Comparison of ENCODE assay signal across 15 cellular contexts in genomic region chr6:1378224-1379025, GRCh38. TPM values are rescaled to one million over a fixed set of nuclear protein-coding genes. Genes with fewer than 3 reads are reported as not detected.
DNase-seq lines count a peak whose midpoint lies in the region; ATAC-seq and TF ChIP-seq lines count a peak whose summit lies in the region.
"Had no signal": no experiment of that assay in that cellular context is flagged by ENCODE, and none has a peak within 500 bp of the region (broad histone marks: within the 10 kb centered on the region; RNA-seq: fewer than 3 reads in every experiment).

No MANE protein-coding gene starts in this region.

- H2BK20ac ChIP-seq in H9 (ENCODE audit: low read depth, low read length, poor library complexity, severe bottlenecking) = no peak overlapping the region

- no peak overlapping the region for H4K8ac ChIP-seq in H9 (replicated peaks; ENCODE audit: insufficient read length, low read depth, low read length)

- H2AK5ac ChIP-seq in H9 (ENCODE audit: insufficient read length, low read length) = no peak overlapping the region

- H3K9ac ChIP-seq in H9 (ENCODE audit: extremely low read depth, insufficient read length, low read length) = no peak overlapping the region

- no peak overlapping the region for H3K23ac ChIP-seq in H9 (ENCODE audit: insufficient read length, low read depth, low read length)

- no peaks in the 10 kb centered on the region for H3K9me3 ChIP-seq in H9 (ENCODE audit: control insufficient read depth, low read depth, low read length)
- no peaks in the 10 kb centered on the region for H3K9me3 ChIP-seq in naive thymus-derived CD4-positive, alpha-beta T cell (ENCODE audit: control insufficient read depth in 2 of 3, low read length in 3 of 3)
- no peaks in the 10 kb centered on the region for H3K9me3 ChIP-seq in BE2C
- H3K9me3 ChIP-seq: right atrium auricular region, upper lobe of left lung had no signal

- H3K27me3 Mint-ChIP-seq in H9 (ENCODE audit: low read depth) = peaks cover 97% of the 10 kb centered on the region
- peaks cover 77 to 88% of the 10 kb centered on the region in 2 donors for H3K27me3 Mint-ChIP-seq in effector memory CD8-positive, alpha-beta T cell
- H3K27me3 Mint-ChIP-seq in naive thymus-derived CD4-positive, alpha-beta T cell = peaks cover 61 to 82% (median 66%) of the 10 kb centered on the region in 5 donors

- no peaks in the 10 kb centered on the region for H3K79me2 ChIP-seq in H9 (ENCODE audit: insufficient read depth, low read length)

- no peak overlapping the region for H4K91ac ChIP-seq in H9 (ENCODE audit: insufficient read length, low read depth, low read length)

- H3K4ac ChIP-seq in H9 (ENCODE audit: low read depth, low read length) = no peak overlapping the region

- DNase-seq in AG08396 (ENCODE audit: low spot score) (peak; percentile 54), H9 (no peak), NCI-H2107 treated with DMSO at 0.1 percent for 48 hours (lab: John Stamatoyannopoulos, UW; ENCODE audit: unreplicated experiment) (no peak), NCI-H2171 (lab: John Stamatoyannopoulos, UW) (no peak), NK-92 (lab: John Stamatoyannopoulos, UW; ENCODE audit: unreplicated experiment) (no peak), BE2C (no peak)
- DNase-seq in effector memory CD8-positive, alpha-beta T cell = no peak
- no peak for DNase-seq in naive thymus-derived CD4-positive, alpha-beta T cell
- DNase-seq: activated naive CD4-positive, alpha-beta T cell treated with Interleukin-2 at 50 U/mL for 16 hours; AML-193; NCI-H1436; NCI-H69; SIG-M5 had no signal

- H3K14ac ChIP-seq in H9 (ENCODE audit: insufficient read depth, low read length) = no peak overlapping the region

- no peak overlapping the region for H2BK120ac ChIP-seq in H9 (ENCODE audit: low read depth, low read length, poor library complexity, severe bottlenecking)

- H2AFZ ChIP-seq in H9 (ENCODE audit: low read length) = no peak overlapping the region

- no peak overlapping the region for H3K27ac Mint-ChIP-seq in H9
- no peak overlapping the region for H3K27ac Mint-ChIP-seq in effector memory CD8-positive, alpha-beta T cell
- no peak overlapping the region for H3K27ac Mint-ChIP-seq in naive thymus-derived CD4-positive, alpha-beta T cell

- peak overlapping the region; percentile 32 to 70; a peak in 4 of 5 replicates for H3K4me3 Mint-ChIP-seq in H9
- H3K4me3 Mint-ChIP-seq in effector memory CD8-positive, alpha-beta T cell = peak overlapping the region; percentile 33 to 38
- H3K4me3 Mint-ChIP-seq in naive thymus-derived CD4-positive, alpha-beta T cell = peak overlapping the region in 6 of 10 donors; percentile 25 to 77 (median 61)

- H3K4me1 ChIP-seq in H9 (ENCODE audit: insufficient read depth, low read length) = no peaks in the 10 kb centered on the region
- peaks cover 0 to 16% of the 10 kb centered on the region in 2 donors for H3K4me1 ChIP-seq in naive thymus-derived CD4-positive, alpha-beta T cell (ENCODE audit: control insufficient read depth in 2 of 2, insufficient read depth in 2 of 2, low read length in 2 of 2)
- H3K4me1 ChIP-seq in BE2C = no peaks in the 10 kb centered on the region

- WGBS in H9 (ENCODE audit: extremely low coverage, insufficient read length, low lambda C conversion rate) = no CpG with 5 or more reads among the region's 85 CpGs

- H3K36me3 Mint-ChIP-seq in H9 (ENCODE audit: insufficient read depth in 1 of 3, low read depth in 3 of 3) = no peaks in the 10 kb centered on the region
- no peaks in the 10 kb centered on the region for H3K36me3 Mint-ChIP-seq in effector memory CD8-positive, alpha-beta T cell (ENCODE audit: insufficient read depth)
- peaks cover 0 to 5% (median 4%) of the 10 kb centered on the region in 5 donors for H3K36me3 Mint-ChIP-seq in naive thymus-derived CD4-positive, alpha-beta T cell

- no peak for ATAC-seq in effector memory CD8-positive, alpha-beta T cell (replicated peaks)
- no peak for ATAC-seq in naive thymus-derived CD4-positive, alpha-beta T cell

- no peak overlapping the region for H3K56ac ChIP-seq in H9 (ENCODE audit: insufficient read length, low read depth, low read length)

- intact Hi-C loops in naive thymus-derived CD4-positive, alpha-beta T cell (cut with micrococcal nuclease) = loop anchor here in 1 of 2 donors (2.0 kb wide), 1 partner anchor 234 kb away; no protein-coding TSS in a partner anchor

- no peaks in the 10 kb centered on the region for H4K20me1 ChIP-seq in H9 (ENCODE audit: control insufficient read depth, insufficient read depth, insufficient read length)

- no peak overlapping the region for H2BK5ac ChIP-seq in H9 (ENCODE audit: insufficient read length, low read length)

- POLR2A ChIA-PET in naive thymus-derived CD4-positive, alpha-beta T cell (lab: Charles Lee) = no interaction called here

- peak overlapping the region; percentile 23 for H3K4me2 ChIP-seq in H9 (ENCODE audit: insufficient read depth, insufficient read length, low read length)

- peaks cover 6% of the 10 kb centered on the region for H3K23me2 ChIP-seq in H9 (ENCODE audit: insufficient read length, low read depth, low read length, poor library complexity, severe bottlenecking)

- H4K5ac ChIP-seq in H9 (ENCODE audit: insufficient read length, low read depth, low read length) = no peak overlapping the region

- peaks cover 0 to 5% of the 10 kb centered on the region in 2 experiments; a peak in 2 of 5 replicates for H3K9me3 Mint-ChIP-seq in H9
- no peaks in the 10 kb centered on the region for H3K9me3 Mint-ChIP-seq in effector memory CD8-positive, alpha-beta T cell
- peaks cover 0 to 3% (median 0%) of the 10 kb centered on the region in 11 donors for H3K9me3 Mint-ChIP-seq in naive thymus-derived CD4-positive, alpha-beta T cell

- H3K27ac ChIP-seq in H9 (ENCODE audit: insufficient read length, low read depth, low read length) = no peak overlapping the region
- no peak overlapping the region for H3K27ac ChIP-seq in naive thymus-derived CD4-positive, alpha-beta T cell (ENCODE audit: low read depth, low read length)
- H3K27ac ChIP-seq: right atrium auricular region, upper lobe of left lung had no signal

- no peak overlapping the region for H2BK12ac ChIP-seq in H9 (ENCODE audit: insufficient read length, low read depth, low read length)

- no peak overlapping the region for H3T11ph ChIP-seq in H9 (ENCODE audit: low read length)

- CTCF ChIA-PET in naive thymus-derived CD4-positive, alpha-beta T cell (lab: Charles Lee) = no interaction called here

- peaks cover 67% of the 10 kb centered on the region for H3K27me3 ChIP-seq in H9 (ENCODE audit: insufficient read depth, low read length)
- peaks cover 8 to 14% of the 10 kb centered on the region in 2 donors for H3K27me3 ChIP-seq in naive thymus-derived CD4-positive, alpha-beta T cell (ENCODE audit: control insufficient read depth in 2 of 2, insufficient read depth in 2 of 2, low read length in 2 of 2)
- peaks cover 78% of the 10 kb centered on the region for H3K27me3 ChIP-seq in BE2C

- peaks cover 13 to 17% of the 10 kb centered on the region in 2 experiments for H3K4me1 Mint-ChIP-seq in H9
- H3K4me1 Mint-ChIP-seq in effector memory CD8-positive, alpha-beta T cell (ENCODE audit: low read depth in 2 of 2) = peaks cover 7 to 22% of the 10 kb centered on the region in 2 donors
- peaks cover 16 to 39% (median 29%) of the 10 kb centered on the region in 7 donors for H3K4me1 Mint-ChIP-seq in naive thymus-derived CD4-positive, alpha-beta T cell

- TF ChIP-seq CTCF in H9 (conservative IDR thresholded peaks at IDR 0.05) (no peak), BE2C (IDR thresholded peaks at IDR 0.05; ENCODE audit: low read depth, low read length) (no peak)

- H3K4me3 ChIP-seq in naive thymus-derived CD4-positive, alpha-beta T cell (ENCODE audit: low read length) = no peak overlapping the region
- H3K4me3 ChIP-seq in BE2C (ENCODE audit: low read depth, low read length) = no peak overlapping the region
- H3K4me3 ChIP-seq: right atrium auricular region had no signal

- H2BK15ac ChIP-seq in H9 (ENCODE audit: low read depth, low read length) = no peak overlapping the region

- no peaks in the 10 kb centered on the region for H3K79me1 ChIP-seq in H9 (ENCODE audit: insufficient read depth, low read depth, low read length, poor library complexity, severe bottlenecking)

- no peak overlapping the region for H3K18ac ChIP-seq in H9 (ENCODE audit: insufficient read length, low read depth, low read length)

- H3K36me3 ChIP-seq in naive thymus-derived CD4-positive, alpha-beta T cell (ENCODE audit: control insufficient read depth in 2 of 3, insufficient read depth in 3 of 3, low read length in 3 of 3) = no peaks in the 10 kb centered on the region
- no peaks in the 10 kb centered on the region for H3K36me3 ChIP-seq in BE2C
- H3K36me3 ChIP-seq: right atrium auricular region, upper lobe of left lung had no signal

RNA-seq across cellular contexts. Expression of gene FOXF2, which starts 11.0 kb away (rescaled TPM):
- total RNA-seq in H9 (2021) = not detected in 2 replicates
- not detected for total RNA-seq in naive thymus-derived CD4-positive, alpha-beta T cell
- not detected for polyA plus RNA-seq in naive thymus-derived CD4-positive, alpha-beta T cell
- polyA plus RNA-seq in BE2C (2012; ENCODE audit: insufficient read depth, insufficient read length, low read depth) = not detected
